In genomic region chr2:112312821-112313220, GRCh38 we compare ENCODE assay signal across 28 cellular contexts.
"Had no signal": no experiment of that assay in that cellular context is flagged by ENCODE, and none has a peak within 500 bp of the region (broad histone marks: within the 10 kb centered on the region; RNA-seq: fewer than 3 reads in every experiment).

No MANE protein-coding gene starts in this region.

- H3K4me3 ChIP-seq: coronary artery, dorsolateral prefrontal cortex, heart left ventricle had no signal

- H3K9me3 ChIP-seq: heart left ventricle had no signal

- DNase-seq: activated CD4-positive, alpha-beta memory T cell treated with anti-CD3 and anti-CD28 coated beads for 36 hours; activated CD4-positive, alpha-beta T cell treated with anti-CD3 and anti-CD28 coated beads for 36 hours; activated CD4-positive, alpha-beta T cell treated with anti-CD3 and anti-CD28 coated beads, Interleukin-2, amount 10 ng/mL, durations not matched to agents 24 days and 14 days; activated CD4-positive, CD25-positive, alpha-beta regulatory T cell; activated CD4-positive, CD25-positive, alpha-beta regulatory T cell treated with anti-CD3 and anti-CD28 coated beads, Interleukin-2, amount 50 U/mL, for 72 hours; activated CD8-positive, alpha-beta memory T cell treated with anti-CD3 and anti-CD28 coated beads, Interleukin-2, amount 10 ng/mL, durations not matched to agents 7 days and 5 days; activated CD8-positive, alpha-beta memory T cell treated with anti-CD3 and anti-CD28 coated beads, Interleukin-2, amount 50 U/mL, for 4 hours; activated CD8-positive, alpha-beta T cell treated with anti-CD3 and anti-CD28 coated beads, Interleukin-2, amount 10 ng/mL, durations not matched to agents 7 days and 5 days; activated gamma-delta T cell; activated naive CD4-positive, alpha-beta T cell; activated naive CD4-positive, alpha-beta T cell treated with anti-CD3 and anti-CD28 coated beads, Interleukin-2, amount 50 U/mL, for 16 hours; activated T-cell treated with anti-CD3 and anti-CD28 coated beads for 4 hours; activated T-cell treated with anti-CD3 and anti-CD28 coated beads, Interleukin-2, amount 50 U/mL, for 24 hours; activated T-cell treated with anti-CD3 and anti-CD28 coated beads, Interleukin-2, amount 50 U/mL, for 72 hours; amniotic stem cell; anterior cingulate cortex; brain microvascular endothelial cell; dorsolateral prefrontal cortex; effector memory CD4-positive, alpha-beta T cell; endodermal cell; foreskin fibroblast; glutamatergic neuron; heart left ventricle; T-helper 1 cell; T-helper 17 cell; T1000 had no signal

- H3K27ac ChIP-seq: brain microvascular endothelial cell, coronary artery, dorsolateral prefrontal cortex, heart left ventricle had no signal

- H3K36me3 ChIP-seq: brain microvascular endothelial cell had no signal

- H3K4me1 ChIP-seq: heart left ventricle had no signal

- ATAC-seq: activated CD4-positive, alpha-beta T cell treated with anti-CD3 and anti-CD28 coated beads for 36 hours; activated CD8-positive, alpha-beta memory T cell treated with anti-CD3 and anti-CD28 coated beads, Interleukin-2, amount 10 ng/mL, durations not matched to agents 7 days and 5 days; activated CD8-positive, alpha-beta T cell treated with anti-CD3 and anti-CD28 coated beads, Interleukin-2, amount 10 ng/mL, durations not matched to agents 7 days and 5 days; activated T-cell treated with anti-CD3 and anti-CD28 coated beads, Interleukin-2, amount 50 U/mL, for 72 hours; esophagus mucosa; heart left ventricle; T-helper 17 cell had no signal

- H3K27me3 ChIP-seq: brain microvascular endothelial cell, dorsolateral prefrontal cortex, heart left ventricle had no signal
